8 cellular contexts compared by ENCODE assay signal in the genomic region with DNA sequence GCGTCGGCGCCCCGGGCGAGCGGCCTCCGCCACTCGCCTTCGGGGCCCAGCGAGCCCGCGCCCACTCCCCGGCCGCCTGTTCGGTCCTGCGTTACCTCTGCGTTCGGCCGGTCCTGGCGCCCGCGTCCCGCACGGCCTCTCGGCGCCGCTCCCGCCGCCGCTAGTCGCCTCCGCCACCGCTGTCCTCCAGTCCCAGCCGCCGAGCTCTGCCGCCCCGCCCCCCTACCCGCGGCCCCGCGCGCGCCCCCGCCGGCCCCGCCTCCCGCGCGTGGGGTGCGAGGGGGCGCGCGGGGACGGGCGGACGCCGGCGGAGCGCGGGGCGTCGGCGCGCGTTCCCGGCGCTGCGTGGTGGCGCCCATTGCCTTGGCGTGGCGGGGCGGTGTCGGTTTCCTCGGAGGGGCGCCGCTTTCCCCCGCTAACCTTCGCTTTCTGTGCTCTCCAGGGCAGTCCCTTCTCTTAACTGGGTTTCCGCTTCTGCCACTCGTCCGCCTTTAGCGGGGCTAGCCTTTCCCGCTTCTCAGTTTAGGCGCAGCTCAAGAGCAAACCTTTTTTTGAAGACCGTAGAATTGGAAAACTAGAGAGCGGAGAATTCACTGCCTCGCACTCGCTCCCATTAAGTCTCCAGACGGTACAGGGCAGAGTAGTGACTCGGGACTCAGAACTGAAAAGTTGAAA. TPM values are rescaled to one million over a fixed set of nuclear protein-coding genes. Genes with fewer than 3 reads are reported as not detected.
DNase-seq lines count a peak whose midpoint lies in the region; ATAC-seq and TF ChIP-seq lines count a peak whose summit lies in the region.

A gene with protein sequence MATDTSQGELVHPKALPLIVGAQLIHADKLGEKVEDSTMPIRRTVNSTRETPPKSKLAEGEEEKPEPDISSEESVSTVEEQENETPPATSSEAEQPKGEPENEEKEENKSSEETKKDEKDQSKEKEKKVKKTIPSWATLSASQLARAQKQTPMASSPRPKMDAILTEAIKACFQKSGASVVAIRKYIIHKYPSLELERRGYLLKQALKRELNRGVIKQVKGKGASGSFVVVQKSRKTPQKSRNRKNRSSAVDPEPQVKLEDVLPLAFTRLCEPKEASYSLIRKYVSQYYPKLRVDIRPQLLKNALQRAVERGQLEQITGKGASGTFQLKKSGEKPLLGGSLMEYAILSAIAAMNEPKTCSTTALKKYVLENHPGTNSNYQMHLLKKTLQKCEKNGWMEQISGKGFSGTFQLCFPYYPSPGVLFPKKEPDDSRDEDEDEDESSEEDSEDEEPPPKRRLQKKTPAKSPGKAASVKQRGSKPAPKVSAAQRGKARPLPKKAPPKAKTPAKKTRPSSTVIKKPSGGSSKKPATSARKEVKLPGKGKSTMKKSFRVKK (minus strand): TSS at position 208 of the 675 bp plus-strand sequence. CDS start 6,867 bp downstream, outside the sequence.

- no peaks in the 10 kb centered on the region for H3K36me3 ChIP-seq in hepatocyte (replicated peaks; ENCODE audit: insufficient read depth, low read depth)

- no peaks in the 10 kb centered on the region for H3K9me2 ChIP-seq in hepatocyte (replicated peaks; ENCODE audit: insufficient read depth)

- peak within 1 kb of the TSS; percentile 96 for H3K27ac ChIP-seq in hepatocyte

- peaks cover 41% of the 10 kb centered on the region for H3K79me2 ChIP-seq in hepatocyte

- H2AFZ ChIP-seq in hepatocyte: peak within 1 kb of the TSS; percentile 67

- WGBS in hepatocyte (ENCODE audit: low lambda C conversion rate, missing lambda C conversion rate): under 1% methylated on average over 37 of the region's 90 CpGs

- DNase-seq in NCI-H1436 (lab: John Stamatoyannopoulos, UW) (peak; percentile 54), T-helper 9 cell (peak; percentile 82), astrocyte of the cerebellum (ENCODE audit: low read depth) (peak; percentile 44), hepatocyte (ENCODE audit: low spot score) (peak; percentile 90), retinal pigment epithelial cell (ENCODE audit: low read depth) (no peak), OCI-M2 (lab: John Stamatoyannopoulos, UW; ENCODE audit: unreplicated experiment) (no peak)

- H3K4me3 ChIP-seq in astrocyte of the cerebellum (ENCODE audit: low read depth, low read length) (peak within 1 kb of the TSS; percentile 94), hepatocyte (peak within 1 kb of the TSS; percentile 91), retinal pigment epithelial cell (ENCODE audit: low read length) (peak within 1 kb of the TSS; percentile 97)

- TF ChIP-seq CTCF in astrocyte of the cerebellum (IDR thresholded peaks at IDR 0.05; ENCODE audit: low read depth, low read length, missing control alignments) (no peak), hepatocyte (IDR thresholded peaks at IDR 0.05; ENCODE audit: poor library complexity) (no peak), retinal pigment epithelial cell (conservative IDR thresholded peaks at IDR 0.05; ENCODE audit: low read depth, low read length) (no peak)

- in situ Hi-C loops in astrocyte of the cerebellum (cut with HindIII; ENCODE audit: low sequenced_read_pairs): no loop called here

- ATAC-seq in GM18499 (IDR thresholded peaks at IDR 0.05; ENCODE audit: insufficient read depth, unreplicated experiment): peak; percentile 18
- ATAC-seq in HG02798 (IDR thresholded peaks at IDR 0.05; ENCODE audit: poor library complexity, unreplicated experiment): peak; percentile 56

- no peaks in the 10 kb centered on the region for H3K27me3 ChIP-seq in hepatocyte

- peaks cover 14% of the 10 kb centered on the region for H3K4me1 ChIP-seq in hepatocyte (ENCODE audit: insufficient read depth)

- H3K4me2 ChIP-seq in hepatocyte: peak within 1 kb of the TSS; percentile 86

- peaks cover 39% of the 10 kb centered on the region for H4K20me1 ChIP-seq in hepatocyte (ENCODE audit: insufficient read depth, poor library complexity, severe bottlenecking)

- no peaks in the 10 kb centered on the region for H3K9me3 ChIP-seq in hepatocyte (ENCODE audit: low read depth)

RNA-seq across cellular contexts. Expression of the gene that starts here (rescaled TPM):
- total RNA-seq in hepatocyte: 149 and 171 TPM in 2 replicates
- polyA plus RNA-seq in hepatocyte: 115 and 118 TPM in 2 replicates

Comparison
In these comparisons a context has a peak if more than half of its experiments do, and no peak if none do; other contexts are left out.
1. DNase-seq: peak in NCI-H1436 (single experiment), T-helper 9 cell (single experiment), astrocyte of the cerebellum (single experiment) and hepatocyte (single experiment); none in retinal pigment epithelial cell (single experiment) and OCI-M2 (single experiment).
2. Peak in every context shown above with its lines, with median percentiles within 50 percentile points of each other: H3K4me3 ChIP-seq.